In the genomic region with DNA sequence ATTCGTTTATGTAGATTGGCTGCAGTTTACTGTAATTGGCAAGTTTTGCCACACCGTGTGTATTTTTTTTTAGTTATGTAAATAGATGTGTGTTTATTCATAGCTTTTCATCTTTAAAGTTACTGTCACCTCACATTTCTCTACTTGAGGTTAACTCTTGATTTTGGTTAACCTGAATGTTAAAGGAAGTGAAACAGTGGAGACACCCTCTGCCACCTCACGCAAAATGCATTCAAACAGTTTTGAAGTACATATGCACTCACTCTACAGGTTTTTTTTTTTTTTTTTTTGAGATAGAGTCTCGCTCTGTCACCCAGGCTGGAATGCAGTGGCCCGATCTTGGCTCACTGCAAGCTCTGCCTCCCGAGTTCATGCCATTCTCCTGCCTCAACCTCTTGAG, we compare ENCODE assay signal across 12 cellular contexts. TPM values are rescaled to one million over a fixed set of nuclear protein-coding genes. Genes with fewer than 3 reads are reported as not detected.
A peak's percentile ranks its signal among the peaks of the same experiment; 100 is the strongest.
DNase-seq lines count a peak whose midpoint lies in the region; ATAC-seq, FAIRE-seq and TF ChIP-seq lines count a peak whose summit lies in the region.
"Had no signal": no experiment of that assay in that cellular context is flagged by ENCODE, and none has a peak within 500 bp of the region (broad histone marks: within the 10 kb centered on the region; RNA-seq: fewer than 3 reads in every experiment).

No MANE protein-coding gene starts in this region.

- no peaks in the 10 kb centered on the region for H3K9me2 ChIP-seq in OCI-LY7 (ENCODE audit: insufficient read depth, low read length)
- no peaks in the 10 kb centered on the region for H3K9me2 ChIP-seq in hepatocyte (replicated peaks; ENCODE audit: insufficient read depth)

- H3K4me3 ChIP-seq in GM12865 (ENCODE audit: low read depth, low read length): no peak overlapping the region
- H3K4me3 ChIP-seq in OCI-LY7 (ENCODE audit: low read depth, low read length, poor library complexity, severe bottlenecking): no peak overlapping the region
- no peak overlapping the region for H3K4me3 ChIP-seq in hepatocyte

- H3K27me3 Mint-ChIP-seq in Calu3 (ENCODE audit: unreplicated experiment): peaks cover 7% of the 10 kb centered on the region

- no peaks in the 10 kb centered on the region for H4K20me1 ChIP-seq in OCI-LY7 (ENCODE audit: insufficient read depth, low read length)
- no peaks in the 10 kb centered on the region for H4K20me1 ChIP-seq in hepatocyte (ENCODE audit: insufficient read depth, poor library complexity, severe bottlenecking)

- H3K27ac Mint-ChIP-seq in Calu3 (ENCODE audit: unreplicated experiment): no peak overlapping the region
- H3K27ac Mint-ChIP-seq: T-helper 1 cell treated with Interleukin-12 subunit alpha and Interleukin-12 subunit beta and Interleukin-4 antibody, amounts not matched to agents 30 μg/mL and 1 μg/mL, for 36 hours had no signal

- H3K79me2 ChIP-seq in OCI-LY7 (ENCODE audit: insufficient read depth, low read depth, low read length) (no peaks in the 10 kb centered on the region), hepatocyte (no peaks in the 10 kb centered on the region)

- POLR2A ChIA-PET in OCI-LY7 (lab: Charles Lee): interaction anchor here (0.6 to 0.7 kb wide), 4 partner anchors 44 to 1008 kb away, joined by 3 to 4 read pairs (median 4); no protein-coding TSS in a partner anchor

- no peaks in the 10 kb centered on the region for H3K9me3 Mint-ChIP-seq in Calu3 (ENCODE audit: low read depth, unreplicated experiment)
- H3K9me3 Mint-ChIP-seq: T-helper 1 cell treated with Interleukin-12 subunit alpha and Interleukin-12 subunit beta and Interleukin-4 antibody, amounts not matched to agents 30 μg/mL and 1 μg/mL, for 36 hours had no signal

- peak; percentile 71 for DNase-seq in GM12865 (ENCODE audit: low read depth)
- DNase-seq in OCI-LY7 (ENCODE audit: low spot score): peak; percentile 16
- no peak for DNase-seq in effector CD8-positive, alpha-beta T cell (lab: John Stamatoyannopoulos, UW)
- DNase-seq in Calu3: no peak
- no peak for DNase-seq in hepatocyte (ENCODE audit: low spot score)
- no peak for DNase-seq in D721Med (ENCODE audit: insufficient read length, low spot score)
- DNase-seq: activated effector memory CD4-positive, alpha-beta T cell treated with anti-CD3 and anti-CD28 coated beads, Interleukin-2, amount 50 U/mL, for 16 hours had no signal

- no peaks in the 10 kb centered on the region for H3K4me1 Mint-ChIP-seq in Calu3 (ENCODE audit: low read depth, unreplicated experiment)

- 80% methylated on average over 4 of the region's 6 CpGs for WGBS in hepatocyte (ENCODE audit: low lambda C conversion rate, missing lambda C conversion rate)

- H2AFZ ChIP-seq in OCI-LY7 (ENCODE audit: low read length): no peak overlapping the region
- H2AFZ ChIP-seq in hepatocyte: no peak overlapping the region

- CTCF ChIA-PET in OCI-LY7 (lab: Charles Lee; ENCODE audit: unreplicated experiment) (no interaction called here), Calu3 (lab: Charles Lee) (no interaction called here)

- FAIRE-seq in D721Med (lab: Jason Lieb, UNC): no peak

- H3K9me3 ChIP-seq in OCI-LY7 (ENCODE audit: low read length) (no peaks in the 10 kb centered on the region), hepatocyte (ENCODE audit: low read depth) (no peaks in the 10 kb centered on the region)

- H3K4me3 Mint-ChIP-seq in Calu3 (ENCODE audit: low read depth, unreplicated experiment): no peak overlapping the region
- H3K4me3 Mint-ChIP-seq: T-helper 1 cell treated with Interleukin-12 subunit alpha and Interleukin-12 subunit beta and Interleukin-4 antibody, amounts not matched to agents 30 μg/mL and 1 μg/mL, for 36 hours had no signal

- no peaks in the 10 kb centered on the region for H3K36me3 Mint-ChIP-seq in Calu3 (ENCODE audit: insufficient read depth, unreplicated experiment)

- TF ChIP-seq CTCF in GM12865 (IDR thresholded peaks at IDR 0.05; ENCODE audit: insufficient read depth, low read depth, low read length, missing control alignments): no peak
- TF ChIP-seq CTCF in OCI-LY7 (conservative IDR thresholded peaks at IDR 0.05; ENCODE audit: low read length): no peak
- TF ChIP-seq CTCF in Calu3 (IDR thresholded peaks at IDR 0.05; ENCODE audit: unreplicated experiment): no peak
- TF ChIP-seq CTCF in hepatocyte (IDR thresholded peaks at IDR 0.05; ENCODE audit: poor library complexity): no peak
- no peak for TF ChIP-seq CTCF in D721Med (IDR thresholded peaks at IDR 0.05; ENCODE audit: insufficient read depth, missing control alignments)

- intact Hi-C loops in OCI-LY7 (cut with micrococcal nuclease; ENCODE audit: unreplicated experiment) (no loop called here), Calu3 (cut with micrococcal nuclease; ENCODE audit: unreplicated experiment) (no loop called here)

- H3K36me3 ChIP-seq in OCI-LY7 (ENCODE audit: insufficient read depth, low read length) (no peaks in the 10 kb centered on the region), hepatocyte (replicated peaks; ENCODE audit: insufficient read depth, low read depth) (no peaks in the 10 kb centered on the region)

- H3K4me1 ChIP-seq in OCI-LY7 (ENCODE audit: insufficient read depth, low read length, poor library complexity, severe bottlenecking): no peaks in the 10 kb centered on the region
- H3K4me1 ChIP-seq in hepatocyte (ENCODE audit: insufficient read depth): no peaks in the 10 kb centered on the region

- BruUV-seq in OCI-LY7 (replicated peaks; lab: Mats Ljungman, UMichigan) (no TSS peak), Calu3 (replicated peaks; lab: Mats Ljungman, UMichigan) (no TSS peak)

- H3K4me2 ChIP-seq in OCI-LY7 (ENCODE audit: low read length) (no peak overlapping the region), hepatocyte (no peak overlapping the region)
- H3K4me2 ChIP-seq: KMS-11 had no signal

- H3K27me3 ChIP-seq in hepatocyte: no peaks in the 10 kb centered on the region

- peak; percentile 72 for ATAC-seq in GM19452 (IDR thresholded peaks at IDR 0.05; ENCODE audit: unreplicated experiment)
- peak; percentile 57 for ATAC-seq in HG02973 (IDR thresholded peaks at IDR 0.05; ENCODE audit: unreplicated experiment)

- H3K27ac ChIP-seq in OCI-LY7 (ENCODE audit: low read depth, low read length, poor library complexity, severe bottlenecking) (no peak overlapping the region), hepatocyte (no peak overlapping the region)
- H3K27ac ChIP-seq: KMS-11 had no signal

RNA-seq across cellular contexts. Expression of gene OR2A4, which starts 17.7 kb away (rescaled TPM):
- not detected in 2 replicates for total RNA-seq in OCI-LY7 (2014; rRNA removed; shearing (Covaris generic))
- total RNA-seq in OCI-LY7 (2022) (not detected in 2 replicates), Calu3 (2022) (not detected in 2 replicates), hepatocyte (not detected in 2 replicates)
- polyA plus RNA-seq in hepatocyte: 1.5 TPM in 1 of 2 replicates, not detected in the other
- total RNA-seq: osteocyte had no signal

RNA-seq across cellular contexts. Expression of gene CTAGE9, which starts 27.3 kb away (rescaled TPM):
- total RNA-seq in OCI-LY7 (2014; rRNA removed; shearing (Covaris generic)): not detected in 2 replicates
- total RNA-seq in OCI-LY7 (2022) (not detected in 2 replicates), Calu3 (2022) (not detected in 2 replicates), hepatocyte (0.20 and 0.80 TPM in 2 replicates)
- not detected in 2 replicates for polyA plus RNA-seq in hepatocyte
- total RNA-seq: osteocyte had no signal

RNA-seq across cellular contexts. Expression of gene ENPP3, which starts 46.4 kb away (rescaled TPM):
- total RNA-seq in OCI-LY7 (2014; rRNA removed; shearing (Covaris generic)): 2.3 and 2.7 TPM in 2 replicates
- total RNA-seq in OCI-LY7 (2022) (1.3 and 1.8 TPM in 2 replicates), Calu3 (2022) (not detected in 2 replicates), hepatocyte (1.0 and 2.7 TPM in 2 replicates)
- 0.98 TPM in 1 of 2 replicates, not detected in the other for polyA plus RNA-seq in hepatocyte
- total RNA-seq: osteocyte had no signal

RNA-seq across cellular contexts. Expression of gene MED23, which starts 55.4 kb away (rescaled TPM):
- total RNA-seq in OCI-LY7 (2014; rRNA removed; shearing (Covaris generic)): 28.2 and 30.2 TPM in 2 replicates
- total RNA-seq in OCI-LY7 (2022) (34.2 and 39.9 TPM in 2 replicates), Calu3 (2022) (31.0 and 31.9 TPM in 2 replicates), hepatocyte (34.4 and 42.1 TPM in 2 replicates)
- polyA plus RNA-seq in hepatocyte: 13.4 and 17.1 TPM in 2 replicates

Comparison
In these comparisons a context has a peak if more than half of its experiments do, and no peak if none do; other contexts are left out.
1. DNase-seq: peak in GM12865 (single experiment) and OCI-LY7 (single experiment); none in effector CD8-positive, alpha-beta T cell (single experiment), Calu3 (single experiment), hepatocyte (single experiment) and D721Med (single experiment).